8 cellular contexts compared by ENCODE assay signal in genomic region chr4:74097631-74098550, GRCh38. TPM values are rescaled to one million over a fixed set of nuclear protein-coding genes. Genes with fewer than 3 reads are reported as not detected.
DNase-seq lines count a peak whose midpoint lies in the region; ATAC-seq, FAIRE-seq and TF ChIP-seq lines count a peak whose summit lies in the region.

No MANE protein-coding gene starts in this region.

- H3K4me3 ChIP-seq in ACC112 (ENCODE audit: low read depth, low read length) (peak overlapping the region; percentile 83), HUES48 (ENCODE audit: low read depth, low read length) (peak overlapping the region; percentile 72), colonic mucosa (peak overlapping the region; percentile 46), mucosa of rectum (ENCODE audit: low read length in 2 of 2) (peak overlapping the region; percentile 87 to 92)

- H3K9ac ChIP-seq in HUES48 (ENCODE audit: low read depth, low read length) (no peak overlapping the region), colonic mucosa (ENCODE audit: low read depth in 2 of 2, low read length in 2 of 2) (peak overlapping the region; percentile 76 to 94), mucosa of rectum (ENCODE audit: low read depth in 1 of 2, low read length in 2 of 2) (peak overlapping the region; percentile 74 to 92)

- H2AFZ ChIP-seq in ACC112 (ENCODE audit: low read length, unreplicated experiment), result no peak overlapping the region

- H3K27ac ChIP-seq in ACC112 (ENCODE audit: low read depth, low read length) (peak overlapping the region; percentile 98), HUES48 (ENCODE audit: low read depth, low read length) (no peak overlapping the region), colonic mucosa (peak overlapping the region; percentile 86), mucosa of rectum (ENCODE audit: low read depth in 2 of 2, low read length in 2 of 2) (peak overlapping the region; percentile 93 to 94)

- no peaks in the 10 kb centered on the region for H3K9me3 Mint-ChIP-seq in effector memory CD8-positive, alpha-beta T cell

- H3K27ac Mint-ChIP-seq in effector memory CD8-positive, alpha-beta T cell, result no peak overlapping the region

- H3K4me1 Mint-ChIP-seq in effector memory CD8-positive, alpha-beta T cell (ENCODE audit: low read depth in 2 of 2), result peaks cover 0 to 3% of the 10 kb centered on the region in 2 donors

- peak; percentile 59 for DNase-seq in colonic mucosa
- DNase-seq in sciatic nerve (ENCODE audit: low spot score), result no peak
- no peak for DNase-seq in effector memory CD8-positive, alpha-beta T cell
- DNase-seq in epidermal melanocyte (ENCODE audit: insufficient read length, low spot score), result no peak
- no peak for DNase-seq in RCC 7860 (ENCODE audit: low spot score)

- intact Hi-C loops in colonic mucosa (cut with DNase I), result no loop called here
- intact Hi-C loops in sciatic nerve (cut with DNase I), result no loop called here

- no peaks in the 10 kb centered on the region for H3K27me3 ChIP-seq in ACC112 (ENCODE audit: insufficient read depth, low read length)
- peaks cover 25% of the 10 kb centered on the region for H3K27me3 ChIP-seq in HUES48 (ENCODE audit: control insufficient read depth, insufficient read depth, low read length)
- H3K27me3 ChIP-seq in colonic mucosa, result no peaks in the 10 kb centered on the region
- no peaks in the 10 kb centered on the region for H3K27me3 ChIP-seq in mucosa of rectum (ENCODE audit: control insufficient read depth in 2 of 2, insufficient read depth in 2 of 2, low read length in 2 of 2)

- H3K27me3 Mint-ChIP-seq in effector memory CD8-positive, alpha-beta T cell, result peaks cover 60 to 76% of the 10 kb centered on the region in 2 donors

- peak overlapping the region in 1 of 2 donors; percentile 66 for H3K4me3 Mint-ChIP-seq in effector memory CD8-positive, alpha-beta T cell

- H3K36me3 Mint-ChIP-seq in effector memory CD8-positive, alpha-beta T cell (ENCODE audit: insufficient read depth), result no peaks in the 10 kb centered on the region

- no peaks in the 10 kb centered on the region for H3K79me2 ChIP-seq in ACC112 (ENCODE audit: control insufficient read depth, insufficient read depth, low read length, unreplicated experiment)

- H3K9me3 ChIP-seq in HUES48 (ENCODE audit: control insufficient read depth, insufficient read depth, low read length) (no peaks in the 10 kb centered on the region), colonic mucosa (no peaks in the 10 kb centered on the region), mucosa of rectum (ENCODE audit: control insufficient read depth in 2 of 2, low read length in 2 of 2) (no peaks in the 10 kb centered on the region)

- H3K36me3 ChIP-seq in ACC112 (ENCODE audit: insufficient read depth, low read length), result peaks cover 7% of the 10 kb centered on the region
- no peaks in the 10 kb centered on the region for H3K36me3 ChIP-seq in HUES48 (ENCODE audit: control insufficient read depth, insufficient read depth, low read length)
- no peaks in the 10 kb centered on the region for H3K36me3 ChIP-seq in colonic mucosa
- H3K36me3 ChIP-seq in mucosa of rectum (ENCODE audit: control insufficient read depth in 2 of 2, insufficient read depth in 2 of 2, low read length in 2 of 2), result no peaks in the 10 kb centered on the region

- no peak for TF ChIP-seq CTCF in colonic mucosa (IDR thresholded peaks at IDR 0.05)

- no peak for FAIRE-seq in RCC 7860 (lab: Jason Lieb, UNC)

- peaks cover 29% of the 10 kb centered on the region for H3K4me1 ChIP-seq in ACC112 (ENCODE audit: control insufficient read depth, insufficient read depth, low read length, unreplicated experiment)
- H3K4me1 ChIP-seq in HUES48 (ENCODE audit: control insufficient read depth, insufficient read depth, low read length), result no peaks in the 10 kb centered on the region
- peaks cover 3% of the 10 kb centered on the region for H3K4me1 ChIP-seq in colonic mucosa
- H3K4me1 ChIP-seq in mucosa of rectum (ENCODE audit: control insufficient read depth in 2 of 2, insufficient read depth in 2 of 2, low read length in 2 of 2), result peaks cover 22 to 44% of the 10 kb centered on the region in 2 donors

- ATAC-seq in sciatic nerve, result no peak
- ATAC-seq in effector memory CD8-positive, alpha-beta T cell (replicated peaks), result no peak

RNA-seq across cellular contexts. Expression of gene CXCL2, which starts 1.1 kb away (rescaled TPM):
- total RNA-seq in colonic mucosa (1 to 10 TPM; 7.5 TPM), sciatic nerve (26.4 TPM)

RNA-seq across cellular contexts. Expression of gene CXCL3, which starts 59.4 kb away (rescaled TPM):
- 10 to 100 TPM; 17.5 to 20.2 TPM for total RNA-seq in colonic mucosa
- 6.9 TPM for total RNA-seq in sciatic nerve
